30 cellular contexts compared by ENCODE assay signal in genomic region chrX:2449135-2449886, GRCh38. TPM values are rescaled to one million over a fixed set of nuclear protein-coding genes. Genes with fewer than 3 reads are reported as not detected.
DNase-seq lines count a peak whose midpoint lies in the region; ATAC-seq, FAIRE-seq and TF ChIP-seq lines count a peak whose summit lies in the region.
"Had no signal": no experiment of that assay in that cellular context is flagged by ENCODE, and none has a peak within 500 bp of the region (broad histone marks: within the 10 kb centered on the region; RNA-seq: fewer than 3 reads in every experiment).

No MANE protein-coding gene starts in this region.

- no peak overlapping the region for H3K4me2 ChIP-seq in HepG2 (ENCODE audit: low read depth, low read length)

- WGBS in right cardiac atrium: 92% methylated on average over 13 of the region's 13 CpGs
- WGBS in HepG2 (ENCODE audit: low lambda C conversion rate): 91% methylated on average over 13 of the region's 13 CpGs
- 93 to 95% methylated on average over 13 of the region's 13 CpGs for WGBS in lower leg skin, 2 donors

- H3K9me3 ChIP-seq in right cardiac atrium (ENCODE audit: control insufficient read depth, low read length) (no peaks in the 10 kb centered on the region), HepG2 (ENCODE audit: low read length) (no peaks in the 10 kb centered on the region)
- H3K9me3 ChIP-seq: BE2C, neutrophil, testis had no signal

- H3K36me3 ChIP-seq in HepG2 (replicated peaks in 1 of 2; ENCODE audit: control insufficient read depth in 1 of 2, insufficient read depth in 2 of 2, low read length in 2 of 2): no peaks in the 10 kb centered on the region
- H3K36me3 ChIP-seq: BE2C, left lung had no signal

- POLR2A ChIA-PET in HepG2 (lab: Yijun Ruan, JAX): no interaction called here

- BruUV-seq in HepG2 (replicated peaks; lab: Mats Ljungman, UMichigan): no TSS peak

- H3K27me3 ChIP-seq in right cardiac atrium (ENCODE audit: control insufficient read depth, insufficient read depth): no peaks in the 10 kb centered on the region
- no peaks in the 10 kb centered on the region for H3K27me3 ChIP-seq in HepG2 (ENCODE audit: control insufficient read depth in 1 of 2, insufficient read depth in 2 of 2, low read length in 2 of 2)
- H3K27me3 ChIP-seq: BE2C, heart right ventricle, left lung, neutrophil, testis had no signal

- H3K4me3 ChIP-seq in right cardiac atrium (ENCODE audit: low read length) (no peak overlapping the region), HepG2 (replicated peaks in 1 of 3; ENCODE audit: insufficient read depth in 1 of 3, low read depth in 2 of 3, low read length in 3 of 3) (no peak overlapping the region), lower leg skin (ENCODE audit: low read depth, poor library complexity, severe bottlenecking) (no peak overlapping the region)
- H3K4me3 ChIP-seq: heart right ventricle, left lung, skin epidermis, testis had no signal

- H3K4me1 ChIP-seq in right cardiac atrium (ENCODE audit: control insufficient read depth, insufficient read depth, low read length) (no peaks in the 10 kb centered on the region), HepG2 (ENCODE audit: insufficient read depth, low read length) (no peaks in the 10 kb centered on the region)
- H3K4me1 ChIP-seq: BE2C, left lung, testis had no signal

- H3K27ac ChIP-seq in right cardiac atrium (ENCODE audit: low read length) (no peak overlapping the region), HepG2 (ENCODE audit: extremely low read length, insufficient read depth, low read length) (no peak overlapping the region)
- H3K27ac ChIP-seq: epithelial cell of prostate, heart right ventricle, left lung, neutrophil, skin epidermis, testis had no signal

- DNase-seq in Right ventricle myocardium superior: no peak
- no peak for DNase-seq in right cardiac atrium
- DNase-seq in RCC 7860 (ENCODE audit: low spot score): peak; percentile 54
- DNase-seq in HepG2 (ENCODE audit: low spot score): no peak
- no peak for DNase-seq in lower leg skin (ENCODE audit: low spot score in 2 of 2)
- no peak for DNase-seq in dermis blood vessel endothelial cell
- DNase-seq: 8988T; activated CD4-positive, alpha-beta T cell treated with anti-CD3 and anti-CD28 coated beads for 36 hours; activated T-cell treated with anti-CD3 and anti-CD28 coated beads, Interleukin-2, amount 50 U/mL, for 4 hours; anterior cingulate cortex; BE2C; caudate nucleus; COR-L47; DMS79 treated with DMSO at 0.1 percent for 48 hours; heart right ventricle; Karpas-422; left lung; MV-4-11; NCI-H187; NCI-H774; SIG-M5; stimulated activated CD4-positive, alpha-beta T cell treated with anti-CD3 and anti-CD28 coated beads, Interleukin-2, amount 100 ng/mL, for 24 hours; stimulated activated naive CD4-positive, alpha-beta T cell; testis had no signal

- CTCF ChIA-PET in HepG2 (lab: Yijun Ruan, JAX; ENCODE audit: low intra/inter-chr PET ratio, low total read pairs): no interaction called here

- in situ Hi-C loops in HepG2 (cut with HindIII; ENCODE audit: extremely low pct_ligation_motif_present, low pct_unique_long_range_greater_than_20kb): no loop called here

- no peak for TF ChIP-seq EP300 in HepG2 (IDR thresholded peaks at IDR 0.05; ENCODE audit: low read depth in 2 of 2, low read length in 2 of 2)
- no peak for TF ChIP-seq EP300 in HepG2 (CRISPR knock-in tag; IDR thresholded peaks at IDR 0.05; ENCODE audit: borderline replicate concordance)

- peaks cover 20% of the 10 kb centered on the region for H3K79me2 ChIP-seq in HepG2 (ENCODE audit: insufficient read depth, low read length)

- FAIRE-seq in RCC 7860 (lab: Jason Lieb, UNC): peak; percentile 71
- FAIRE-seq in HepG2 (lab: Jason Lieb, UNC): no peak
- FAIRE-seq: TTC549 had no signal

- no peaks in the 10 kb centered on the region; the same call in 1 of the 2 replicates for H4K20me1 ChIP-seq in HepG2 (ENCODE audit: insufficient read depth, low read length)

- H3K9ac ChIP-seq in HepG2 (ENCODE audit: insufficient read depth, low read depth, low read length): no peak overlapping the region

- intact Hi-C loops in Right ventricle myocardium superior (cut with DNase I): no loop called here
- intact Hi-C loops in right cardiac atrium (cut with DNase I): no loop called here
- intact Hi-C loops in HepG2 (cut with micrococcal nuclease; ENCODE audit: unreplicated experiment): no loop called here
- intact Hi-C loops in lower leg skin (cut with DNase I; ENCODE audit: low total_unique reads): no loop called here

- TF ChIP-seq CTCF in HepG2 (CRISPR knock-in tag; IDR thresholded peaks at IDR 0.05) (no peak), lower leg skin (IDR thresholded peaks at IDR 0.05) (no peak)

- TF ChIP-seq RAD21 in HepG2 (CRISPR knock-in tag; IDR thresholded peaks at IDR 0.05): no peak

- ATAC-seq in Right ventricle myocardium superior (ENCODE audit: poor library complexity): peak; percentile 25
- no peak for ATAC-seq in right cardiac atrium
- no peak; the same call in 2 of the 3 replicates for ATAC-seq in HepG2
- no peak for ATAC-seq in HG03460 (IDR thresholded peaks at IDR 0.05; ENCODE audit: unreplicated experiment)
- no peak for ATAC-seq in HG03175 (IDR thresholded peaks at IDR 0.05; ENCODE audit: unreplicated experiment)
- ATAC-seq: activated CD4-positive, alpha-beta T cell treated with anti-CD3 and anti-CD28 coated beads for 36 hours; activated T-cell treated with anti-CD3 and anti-CD28 coated beads, Interleukin-2, amount 50 U/mL, for 4 hours; left lung had no signal

- TF ChIP-seq POLR2A in HepG2 (IDR thresholded peaks at IDR 0.05; ENCODE audit: insufficient read depth in 1 of 2, low read depth in 2 of 2, low read length in 2 of 2) (no peak), lower leg skin (IDR thresholded peaks at IDR 0.05) (no peak)

- H2AFZ ChIP-seq in HepG2 (ENCODE audit: low read length): no peak overlapping the region

RNA-seq across cellular contexts. Expression of gene DHRSX, which starts 51.5 kb away (rescaled TPM):
- 29.9 TPM for total RNA-seq in Right ventricle myocardium superior
- 10 to 100 TPM; 24.1 to 43.7 (median 34.0) TPM for total RNA-seq in right cardiac atrium
- 22.2 TPM for polyA plus RNA-seq in right cardiac atrium
- total RNA-seq in HepG2 (2016; rRNA removed; fragmentation: Illumina TruSeq; extraction: Trizol): 11.4 and 15.5 TPM in 2 replicates
- 17.0 and 17.1 TPM in 2 replicates for total RNA-seq in HepG2 (2016; cell fraction: cytosol; rRNA removed; fragmentation: Illumina TruSeq; extraction: Trizol; ENCODE audit: low read depth)
- 12.0 and 16.4 TPM in 2 replicates for total RNA-seq in HepG2 (2016; cell fraction: insoluble cytoplasmic fraction; rRNA removed; fragmentation: Illumina TruSeq; extraction: Trizol)
- total RNA-seq in HepG2 (2016; cell fraction: membrane; rRNA removed; fragmentation: Illumina TruSeq; extraction: Trizol): 20.4 and 22.0 TPM in 2 replicates
- total RNA-seq in HepG2 (2016; cell fraction: nucleus; rRNA removed; fragmentation: Illumina TruSeq; extraction: Trizol): 10.0 and 12.2 TPM in 2 replicates
- polyA plus RNA-seq in HepG2 (2011; rRNA removed): 24.3 and 28.9 TPM in 2 replicates
- 43.6 and 44.6 TPM in 2 replicates for polyA plus RNA-seq in HepG2 (2011; cell fraction: cytosol; rRNA removed)
- 19.8 and 21.8 TPM in 2 replicates for polyA plus RNA-seq in HepG2 (2011; cell fraction: nucleus; rRNA removed)
- 27.9 and 45.4 TPM in 2 replicates for polyA plus RNA-seq in HepG2 (2012)
- 32.7 and 33.4 TPM in 2 replicates for polyA plus RNA-seq in HepG2 (2016; cell fraction: cytosol; fragmentation: Illumina TruSeq; extraction: Trizol; ENCODE audit: low read depth)
- 17.5 and 19.2 TPM in 2 replicates for polyA plus RNA-seq in HepG2 (2016; cell fraction: insoluble cytoplasmic fraction; fragmentation: Illumina TruSeq; extraction: Trizol; ENCODE audit: low read depth)
- polyA plus RNA-seq in HepG2 (2016; cell fraction: membrane; fragmentation: Illumina TruSeq; extraction: Trizol; ENCODE audit: low read depth): 32.3 and 33.0 TPM in 2 replicates
- 15.6 and 21.5 TPM in 2 replicates for polyA plus RNA-seq in HepG2 (2016; cell fraction: nucleus; fragmentation: Illumina TruSeq; extraction: Trizol; ENCODE audit: insufficient read depth, low read depth)
- polyA minus RNA-seq in HepG2 (2011; rRNA and poly(A)+ RNA removed; ENCODE audit: low replicate concordance): 43.4 and 47.9 TPM in 2 replicates
- polyA minus RNA-seq in HepG2 (2011; cell fraction: cytosol; rRNA and poly(A)+ RNA removed): 18.8 and 19.4 TPM in 2 replicates
- 16.5 and 19.1 TPM in 2 replicates for polyA minus RNA-seq in HepG2 (2011; cell fraction: nucleus; rRNA and poly(A)+ RNA removed)
- 10 to 100 TPM; 10.9 to 21.7 (median 16.2) TPM for total RNA-seq in lower leg skin
- total RNA-seq in dermis blood vessel endothelial cell: 24.6 and 25.2 TPM in 2 replicates

RNA-seq across cellular contexts. Expression of gene ZBED1, which starts 51.5 kb away (rescaled TPM):
- total RNA-seq in Right ventricle myocardium superior (75.7 TPM), right cardiac atrium (10 to 100 TPM; 25.6 to 61.6 (median 33.1) TPM), HepG2 (2016; rRNA removed; fragmentation: Illumina TruSeq; extraction: Trizol) (28.9 and 29.8 TPM in 2 replicates), lower leg skin (10 to 100 TPM; 42.4 to 76.4 (median 56.5) TPM), dermis blood vessel endothelial cell (57.5 and 75.7 TPM in 2 replicates)
- polyA plus RNA-seq in right cardiac atrium (29.4 TPM), HepG2 (2011; rRNA removed) (20.0 and 24.1 TPM in 2 replicates)
- 4.7 and 6.3 TPM in 2 replicates for total RNA-seq in HepG2 (2016; cell fraction: cytosol; rRNA removed; fragmentation: Illumina TruSeq; extraction: Trizol; ENCODE audit: low read depth)
- total RNA-seq in HepG2 (2016; cell fraction: insoluble cytoplasmic fraction; rRNA removed; fragmentation: Illumina TruSeq; extraction: Trizol): 24.4 and 29.9 TPM in 2 replicates
- 21.5 and 24.7 TPM in 2 replicates for total RNA-seq in HepG2 (2016; cell fraction: membrane; rRNA removed; fragmentation: Illumina TruSeq; extraction: Trizol)
- total RNA-seq in HepG2 (2016; cell fraction: nucleus; rRNA removed; fragmentation: Illumina TruSeq; extraction: Trizol): 14.1 and 17.2 TPM in 2 replicates
- polyA plus RNA-seq in HepG2 (2011; cell fraction: cytosol; rRNA removed): 17.2 and 25.9 TPM in 2 replicates
- 15.2 and 18.2 TPM in 2 replicates for polyA plus RNA-seq in HepG2 (2011; cell fraction: nucleus; rRNA removed)
- 18.2 TPM in 2 replicates for polyA plus RNA-seq in HepG2 (2012)
- polyA plus RNA-seq in HepG2 (2016; cell fraction: cytosol; fragmentation: Illumina TruSeq; extraction: Trizol; ENCODE audit: low read depth): 3.0 and 3.2 TPM in 2 replicates
- 25.3 and 26.7 TPM in 2 replicates for polyA plus RNA-seq in HepG2 (2016; cell fraction: insoluble cytoplasmic fraction; fragmentation: Illumina TruSeq; extraction: Trizol; ENCODE audit: low read depth)
- polyA plus RNA-seq in HepG2 (2016; cell fraction: membrane; fragmentation: Illumina TruSeq; extraction: Trizol; ENCODE audit: low read depth): 10.1 and 11.7 TPM in 2 replicates
- polyA plus RNA-seq in HepG2 (2016; cell fraction: nucleus; fragmentation: Illumina TruSeq; extraction: Trizol; ENCODE audit: insufficient read depth, low read depth): 17.2 and 17.7 TPM in 2 replicates
- 51.4 and 60.3 TPM in 2 replicates for polyA minus RNA-seq in HepG2 (2011; rRNA and poly(A)+ RNA removed; ENCODE audit: low replicate concordance)
- 25.4 and 30.2 TPM in 2 replicates for polyA minus RNA-seq in HepG2 (2011; cell fraction: cytosol; rRNA and poly(A)+ RNA removed)
- polyA minus RNA-seq in HepG2 (2011; cell fraction: nucleus; rRNA and poly(A)+ RNA removed): 10.9 and 13.4 TPM in 2 replicates
